ENCODE assay signal across 9 cellular contexts in genomic region chr14:68688872-68689371, GRCh38.
DNase-seq lines count a peak whose midpoint lies in the region; ATAC-seq and TF ChIP-seq lines count a peak whose summit lies in the region.
"Had no signal": no experiment of that assay in that cellular context is flagged by ENCODE, and none has a peak within 500 bp of the region (broad histone marks: within the 10 kb centered on the region; RNA-seq: fewer than 3 reads in every experiment).

No MANE protein-coding gene starts in this region.

- H2AFZ ChIP-seq in mesenchymal stem cell (ENCODE audit: low read depth, low read length), result peak overlapping the region; percentile 18

- no peak for ATAC-seq in GM19397 (IDR thresholded peaks at IDR 0.05; ENCODE audit: unreplicated experiment)
- ATAC-seq: esophagus mucosa had no signal

- peak; percentile 51 for DNase-seq in A673 (ENCODE audit: low spot score)
- peak; percentile 36 for DNase-seq in WERI-Rb-1
- peak; percentile 71 for DNase-seq in mesenchymal stem cell
- no peak for DNase-seq in putamen (ENCODE audit: low spot score)
- no peak for DNase-seq in superior temporal gyrus (ENCODE audit: extremely low spot score)
- no peak for DNase-seq in NOMO-1 treated with DMSO at 0.1 percent for 48 hours (lab: John Stamatoyannopoulos, UW; ENCODE audit: unreplicated experiment)

- H3K4me3 ChIP-seq in A673 (ENCODE audit: low read depth, low read length, poor library complexity, severe bottlenecking) (no peak overlapping the region), WERI-Rb-1 (ENCODE audit: low read depth, low read length) (no peak overlapping the region), mesenchymal stem cell (ENCODE audit: insufficient read depth in 1 of 2, low read depth in 1 of 2, low read length in 2 of 2) (no peak overlapping the region)

- H3K27me3 ChIP-seq in A673 (replicated peaks; ENCODE audit: insufficient read depth, low read depth, low read length, poor library complexity) (no peaks in the 10 kb centered on the region), WERI-Rb-1 (ENCODE audit: insufficient read depth, low read depth, severe bottlenecking) (no peaks in the 10 kb centered on the region), mesenchymal stem cell (ENCODE audit: control insufficient read depth in 1 of 2, insufficient read depth in 1 of 2, low read length in 2 of 2) (no peaks in the 10 kb centered on the region)

- H2AK5ac ChIP-seq in mesenchymal stem cell (ENCODE audit: low read length, severe bottlenecking), result peak overlapping the region; percentile 66

- TF ChIP-seq CTCF in A673 (conservative IDR thresholded peaks at IDR 0.05; ENCODE audit: low read depth, low read length), result peak; percentile 36; the same call in 1 of the 2 replicates
- TF ChIP-seq CTCF in GM12873 (IDR thresholded peaks at IDR 0.05; ENCODE audit: insufficient read depth, low read depth, low read length, missing control alignments), result peak; percentile 6
- peak; percentile 25; the same call in 1 of the 2 replicates for TF ChIP-seq CTCF in WERI-Rb-1 (IDR thresholded peaks at IDR 0.05; ENCODE audit: low read depth, low read length)

- H4K91ac ChIP-seq in mesenchymal stem cell (ENCODE audit: low read length), result peak overlapping the region; percentile 65

- peak overlapping the region in 1 of 2 experiments; percentile 67 for H3K23ac ChIP-seq in mesenchymal stem cell (ENCODE audit: low read length in 2 of 2)

- no peaks in the 10 kb centered on the region for H3K9me3 ChIP-seq in A673 (ENCODE audit: low read depth, low read length, poor library complexity, severe bottlenecking)
- no peaks in the 10 kb centered on the region for H3K9me3 ChIP-seq in WERI-Rb-1 (ENCODE audit: severe bottlenecking)
- peaks cover 2% of the 10 kb centered on the region for H3K9me3 ChIP-seq in mesenchymal stem cell (ENCODE audit: control insufficient read depth, low read length)

- CTCF ChIA-PET in A673 (lab: Charles Lee), result no interaction called here

- peak overlapping the region; percentile 20 for H3K4me2 ChIP-seq in mesenchymal stem cell (ENCODE audit: low read length, poor library complexity, severe bottlenecking)

- H3K4me1 ChIP-seq in A673 (ENCODE audit: insufficient read depth, low read length, poor library complexity, severe bottlenecking) (peaks cover 43% of the 10 kb centered on the region), mesenchymal stem cell (ENCODE audit: control insufficient read depth, insufficient read depth, low read depth, low read length) (peaks cover 47% of the 10 kb centered on the region)

- POLR2A ChIA-PET in A673 (lab: Charles Lee; ENCODE audit: low non-redundant PET), result no interaction called here

- H3K18ac ChIP-seq in mesenchymal stem cell (ENCODE audit: low read depth in 1 of 2, low read length in 2 of 2), result peak overlapping the region; percentile 68 to 84

- WGBS in mesenchymal stem cell, result 52% methylated on average over 8 of the region's 9 CpGs

- H3K4ac ChIP-seq in mesenchymal stem cell (ENCODE audit: low read depth in 1 of 2, low read length in 2 of 2), result peak overlapping the region; percentile 49 to 83

- peak overlapping the region; percentile 57 for H2BK5ac ChIP-seq in mesenchymal stem cell (ENCODE audit: low read depth, low read length, poor library complexity, severe bottlenecking)

- H3K79me1 ChIP-seq in mesenchymal stem cell (replicated peaks; ENCODE audit: low read length, poor library complexity, severe bottlenecking), result peaks cover 3% of the 10 kb centered on the region

- H3K36me3 ChIP-seq in A673 (ENCODE audit: insufficient read depth, low read length, poor library complexity, severe bottlenecking) (no peaks in the 10 kb centered on the region), WERI-Rb-1 (no peaks in the 10 kb centered on the region), mesenchymal stem cell (ENCODE audit: control insufficient read depth in 1 of 2, insufficient read depth in 2 of 2, low read depth in 1 of 2, low read length in 2 of 2) (no peaks in the 10 kb centered on the region)

- H2BK15ac ChIP-seq in mesenchymal stem cell (ENCODE audit: low read depth, poor library complexity, severe bottlenecking), result peak overlapping the region; percentile 82

- peak overlapping the region; percentile 56 for H4K8ac ChIP-seq in mesenchymal stem cell (ENCODE audit: low read length)

- peak overlapping the region in 1 of 2 experiments; percentile 80 for H3K14ac ChIP-seq in mesenchymal stem cell (ENCODE audit: low read length in 2 of 2)

- H2BK12ac ChIP-seq in mesenchymal stem cell (ENCODE audit: low read length in 2 of 2), result peak overlapping the region; percentile 96

- intact Hi-C loops in A673 (cut with micrococcal nuclease; ENCODE audit: unreplicated experiment), result no loop called here

- H3K27ac ChIP-seq in A673 (ENCODE audit: low read depth, low read length, poor library complexity, severe bottlenecking) (peak overlapping the region; percentile 58), WERI-Rb-1 (no peak overlapping the region), mesenchymal stem cell (ENCODE audit: low read length, poor library complexity, severe bottlenecking) (peak overlapping the region; percentile 80)

- peak overlapping the region; percentile 50 for H3K9ac ChIP-seq in mesenchymal stem cell (ENCODE audit: low read length)

- peak overlapping the region; percentile 35 for H2BK120ac ChIP-seq in mesenchymal stem cell (ENCODE audit: low read depth, low read length)

- BruUV-seq in A673 (replicated peaks; lab: Mats Ljungman, UMichigan), result no TSS peak

Comparison
In these comparisons a context has a peak if more than half of its experiments do, and no peak if none do; other contexts are left out.
1. DNase-seq: peak in A673 (single experiment), WERI-Rb-1 (single experiment) and mesenchymal stem cell (single experiment); none in putamen (single experiment), superior temporal gyrus (single experiment) and NOMO-1 treated with DMSO at 0.1 percent for 48 hours (single experiment).
2. Peak in every context shown above with its lines, with median percentiles within 50 percentile points of each other: CTCF ChIP-seq.